In the genomic region with DNA sequence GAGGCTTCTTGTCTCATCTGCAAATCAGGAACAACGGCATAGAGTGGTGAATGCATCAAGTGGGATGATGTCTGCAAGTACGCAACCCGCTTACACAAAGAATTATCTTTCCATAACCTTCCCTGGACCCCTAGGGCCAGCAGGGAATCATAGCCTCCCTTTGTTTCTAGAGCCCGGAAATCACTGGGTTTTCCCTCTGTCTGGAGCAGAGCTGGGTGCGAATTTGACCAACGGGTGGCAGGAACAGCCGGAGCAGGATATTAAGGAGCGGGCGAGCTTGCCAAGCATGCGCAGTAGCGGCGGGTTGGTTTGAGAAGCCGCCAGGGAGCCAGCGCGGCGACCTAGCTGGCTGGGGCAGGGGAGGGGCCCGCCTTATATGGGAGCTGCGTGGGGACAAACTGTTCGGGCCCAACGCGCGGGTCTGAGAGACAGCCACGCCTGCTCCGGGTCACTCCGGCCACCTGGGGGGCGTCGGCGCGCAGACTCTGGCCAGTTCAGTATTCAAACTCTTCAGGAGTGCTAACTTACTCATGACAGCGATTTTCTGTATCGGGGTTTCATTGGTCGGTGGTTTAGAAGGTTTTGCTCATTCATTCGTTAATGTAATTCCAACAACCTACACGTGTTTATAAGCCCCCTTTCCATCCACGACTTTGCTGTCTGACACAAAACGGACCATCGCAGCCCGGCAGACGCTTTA, we compare ENCODE assay signal across 8 cellular contexts.
DNase-seq lines count a peak whose midpoint lies in the region; ATAC-seq and TF ChIP-seq lines count a peak whose summit lies in the region.

No MANE protein-coding gene starts in this region.

- DNase-seq in NCI-H2171 (lab: John Stamatoyannopoulos, UW) (peak; percentile 64), choroid plexus epithelial cell (ENCODE audit: low read depth) (peak; percentile 83), kidney tubule cell (ENCODE audit: low spot score) (peak; percentile 90), T1000 (lab: John Stamatoyannopoulos, UW) (no peak)
- peak; percentile 76 for DNase-seq in activated CD4-positive, alpha-beta T cell treated with anti-CD3 and anti-CD28 coated beads for 24 hours (ENCODE audit: low read depth in 2 of 2)
- DNase-seq in stimulated activated CD4-positive, alpha-beta T cell treated with anti-CD3 and anti-CD28 coated beads, Interleukin-15, amount 100 ng/mL, for 1 hour (ENCODE audit: low read depth in 1 of 2, low spot score in 1 of 2): peak; percentile 40 to 71

- peak overlapping the region; percentile 70 for H3K4me3 ChIP-seq in choroid plexus epithelial cell (ENCODE audit: low read depth, low read length)

- ATAC-seq in GM18502 (IDR thresholded peaks at IDR 0.05; ENCODE audit: poor library complexity, unreplicated experiment) (peak; percentile 69), HG02840 (IDR thresholded peaks at IDR 0.05; ENCODE audit: low FRiP score, unreplicated experiment) (peak; percentile 53)

- TF ChIP-seq CTCF in choroid plexus epithelial cell (conservative IDR thresholded peaks at IDR 0.05; ENCODE audit: low read depth, low read length): no peak
